1 cellular context compared by ENCODE assay signal in the genomic region with DNA sequence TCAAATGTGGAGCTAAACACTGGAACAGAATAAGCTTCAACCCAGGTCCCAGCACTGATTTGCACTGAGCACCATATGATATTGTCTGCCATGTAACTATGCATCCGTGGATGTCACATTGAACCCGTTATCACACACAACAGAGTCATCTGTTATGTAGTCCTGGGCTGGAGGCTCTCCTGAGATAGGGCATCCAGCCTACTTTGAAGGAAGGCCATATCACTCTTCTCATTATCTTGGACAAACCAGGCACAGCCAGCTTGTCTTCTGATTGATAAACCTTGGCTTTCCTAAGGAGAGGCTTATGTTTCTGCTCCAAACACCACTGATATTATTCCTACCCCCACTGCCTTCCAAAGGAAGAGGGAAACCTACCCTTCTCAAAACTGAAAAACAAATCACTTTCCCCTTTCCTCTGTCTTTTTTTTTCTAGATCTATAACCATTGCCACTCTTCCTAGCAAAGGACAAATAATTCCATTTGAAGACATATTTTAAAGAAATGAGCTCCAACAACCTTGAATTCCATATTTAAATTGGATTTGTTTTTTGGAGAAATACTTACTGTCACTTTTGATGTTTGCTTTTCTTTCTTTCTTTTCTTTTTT.
TF ChIP-seq lines count a peak whose summit lies in the region.

No MANE protein-coding gene starts in this region.

TF ChIP-seq in K562, 482 proteins besides CTCF, POLR2A, EP300 and RAD21 (continued from another document and continues in another):
- TF ChIP-seq, protein P1, sequence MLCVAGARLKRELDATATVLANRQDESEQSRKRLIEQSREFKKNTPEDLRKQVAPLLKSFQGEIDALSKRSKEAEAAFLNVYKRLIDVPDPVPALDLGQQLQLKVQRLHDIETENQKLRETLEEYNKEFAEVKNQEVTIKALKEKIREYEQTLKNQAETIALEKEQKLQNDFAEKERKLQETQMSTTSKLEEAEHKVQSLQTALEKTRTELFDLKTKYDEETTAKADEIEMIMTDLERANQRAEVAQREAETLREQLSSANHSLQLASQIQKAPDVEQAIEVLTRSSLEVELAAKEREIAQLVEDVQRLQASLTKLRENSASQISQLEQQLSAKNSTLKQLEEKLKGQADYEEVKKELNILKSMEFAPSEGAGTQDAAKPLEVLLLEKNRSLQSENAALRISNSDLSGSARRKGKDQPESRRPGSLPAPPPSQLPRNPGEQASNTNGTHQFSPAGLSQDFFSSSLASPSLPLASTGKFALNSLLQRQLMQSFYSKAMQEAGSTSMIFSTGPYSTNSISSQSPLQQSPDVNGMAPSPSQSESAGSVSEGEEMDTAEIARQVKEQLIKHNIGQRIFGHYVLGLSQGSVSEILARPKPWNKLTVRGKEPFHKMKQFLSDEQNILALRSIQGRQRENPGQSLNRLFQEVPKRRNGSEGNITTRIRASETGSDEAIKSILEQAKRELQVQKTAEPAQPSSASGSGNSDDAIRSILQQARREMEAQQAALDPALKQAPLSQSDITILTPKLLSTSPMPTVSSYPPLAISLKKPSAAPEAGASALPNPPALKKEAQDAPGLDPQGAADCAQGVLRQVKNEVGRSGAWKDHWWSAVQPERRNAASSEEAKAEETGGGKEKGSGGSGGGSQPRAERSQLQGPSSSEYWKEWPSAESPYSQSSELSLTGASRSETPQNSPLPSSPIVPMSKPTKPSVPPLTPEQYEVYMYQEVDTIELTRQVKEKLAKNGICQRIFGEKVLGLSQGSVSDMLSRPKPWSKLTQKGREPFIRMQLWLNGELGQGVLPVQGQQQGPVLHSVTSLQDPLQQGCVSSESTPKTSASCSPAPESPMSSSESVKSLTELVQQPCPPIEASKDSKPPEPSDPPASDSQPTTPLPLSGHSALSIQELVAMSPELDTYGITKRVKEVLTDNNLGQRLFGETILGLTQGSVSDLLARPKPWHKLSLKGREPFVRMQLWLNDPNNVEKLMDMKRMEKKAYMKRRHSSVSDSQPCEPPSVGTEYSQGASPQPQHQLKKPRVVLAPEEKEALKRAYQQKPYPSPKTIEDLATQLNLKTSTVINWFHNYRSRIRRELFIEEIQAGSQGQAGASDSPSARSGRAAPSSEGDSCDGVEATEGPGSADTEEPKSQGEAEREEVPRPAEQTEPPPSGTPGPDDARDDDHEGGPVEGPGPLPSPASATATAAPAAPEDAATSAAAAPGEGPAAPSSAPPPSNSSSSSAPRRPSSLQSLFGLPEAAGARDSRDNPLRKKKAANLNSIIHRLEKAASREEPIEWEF (CRISPR knock-in tag; IDR thresholded peaks at IDR 0.05): peak; percentile 95
- TF ChIP-seq BHLHE40 (IDR thresholded peaks at IDR 0.05; ENCODE audit: low read length) (peak; percentile 73), KDM1A (IDR thresholded peaks at IDR 0.05) (peak; percentile 100), HNRNPL (IDR thresholded peaks at IDR 0.05; ENCODE audit: low read depth, low read length) (no peak), ZNF668 (CRISPR knock-in tag; IDR thresholded peaks at IDR 0.05) (peak; percentile 38; the same call in 1 of the 2 replicates), HMGN3 (IDR thresholded peaks at IDR 0.05; ENCODE audit: borderline replicate concordance, extremely low read depth, insufficient read length, low read depth, low read length) (peak; percentile 97), NUFIP1 (IDR thresholded peaks at IDR 0.05; ENCODE audit: partially characterized antibody) (no peak), RFX7 (CRISPR knock-in tag; IDR thresholded peaks at IDR 0.05) (no peak), ZNF699 (CRISPR knock-in tag; IDR thresholded peaks at IDR 0.05; ENCODE audit: insufficient replicate concordance) (no peak), CREB1 (IDR thresholded peaks at IDR 0.05) (peak; percentile 89), CREB1 (CRISPR knock-in tag; IDR thresholded peaks at IDR 0.05) (no peak), POLR2G (IDR thresholded peaks at IDR 0.05; ENCODE audit: low read depth, low read length) (no peak), CTBP1 (IDR thresholded peaks at IDR 0.05; ENCODE audit: borderline replicate concordance) (peak; percentile 99), ZFP30 (CRISPR knock-in tag; IDR thresholded peaks at IDR 0.05; ENCODE audit: borderline replicate concordance) (no peak), GABPB1 (CRISPR knock-in tag; IDR thresholded peaks at IDR 0.05) (no peak), PHB (CRISPR knock-in tag; IDR thresholded peaks at IDR 0.05) (no peak), MTA2 (IDR thresholded peaks at IDR 0.05; ENCODE audit: low read depth) (peak; percentile 100), HOXB6 (CRISPR knock-in tag; IDR thresholded peaks at IDR 0.05; ENCODE audit: borderline replicate concordance) (no peak), ZBTB17 (CRISPR knock-in tag; IDR thresholded peaks at IDR 0.05) (peak; percentile 86), SMC3 (conservative IDR thresholded peaks at IDR 0.05; ENCODE audit: insufficient read depth, low read depth, low read length) (no peak), PTTG1 (tag; IDR thresholded peaks at IDR 0.05; ENCODE audit: low read depth) (no peak; the same call in 1 of the 2 replicates), NR2F6 (CRISPR knock-in tag; IDR thresholded peaks at IDR 0.05) (no peak), YBX1 (IDR thresholded peaks at IDR 0.05) (no peak)
- TF ChIP-seq, protein P2, sequence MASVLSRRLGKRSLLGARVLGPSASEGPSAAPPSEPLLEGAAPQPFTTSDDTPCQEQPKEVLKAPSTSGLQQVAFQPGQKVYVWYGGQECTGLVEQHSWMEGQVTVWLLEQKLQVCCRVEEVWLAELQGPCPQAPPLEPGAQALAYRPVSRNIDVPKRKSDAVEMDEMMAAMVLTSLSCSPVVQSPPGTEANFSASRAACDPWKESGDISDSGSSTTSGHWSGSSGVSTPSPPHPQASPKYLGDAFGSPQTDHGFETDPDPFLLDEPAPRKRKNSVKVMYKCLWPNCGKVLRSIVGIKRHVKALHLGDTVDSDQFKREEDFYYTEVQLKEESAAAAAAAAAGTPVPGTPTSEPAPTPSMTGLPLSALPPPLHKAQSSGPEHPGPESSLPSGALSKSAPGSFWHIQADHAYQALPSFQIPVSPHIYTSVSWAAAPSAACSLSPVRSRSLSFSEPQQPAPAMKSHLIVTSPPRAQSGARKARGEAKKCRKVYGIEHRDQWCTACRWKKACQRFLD (CRISPR knock-in tag; IDR thresholded peaks at IDR 0.05): peak; percentile 99
- TF ChIP-seq, protein P3, sequence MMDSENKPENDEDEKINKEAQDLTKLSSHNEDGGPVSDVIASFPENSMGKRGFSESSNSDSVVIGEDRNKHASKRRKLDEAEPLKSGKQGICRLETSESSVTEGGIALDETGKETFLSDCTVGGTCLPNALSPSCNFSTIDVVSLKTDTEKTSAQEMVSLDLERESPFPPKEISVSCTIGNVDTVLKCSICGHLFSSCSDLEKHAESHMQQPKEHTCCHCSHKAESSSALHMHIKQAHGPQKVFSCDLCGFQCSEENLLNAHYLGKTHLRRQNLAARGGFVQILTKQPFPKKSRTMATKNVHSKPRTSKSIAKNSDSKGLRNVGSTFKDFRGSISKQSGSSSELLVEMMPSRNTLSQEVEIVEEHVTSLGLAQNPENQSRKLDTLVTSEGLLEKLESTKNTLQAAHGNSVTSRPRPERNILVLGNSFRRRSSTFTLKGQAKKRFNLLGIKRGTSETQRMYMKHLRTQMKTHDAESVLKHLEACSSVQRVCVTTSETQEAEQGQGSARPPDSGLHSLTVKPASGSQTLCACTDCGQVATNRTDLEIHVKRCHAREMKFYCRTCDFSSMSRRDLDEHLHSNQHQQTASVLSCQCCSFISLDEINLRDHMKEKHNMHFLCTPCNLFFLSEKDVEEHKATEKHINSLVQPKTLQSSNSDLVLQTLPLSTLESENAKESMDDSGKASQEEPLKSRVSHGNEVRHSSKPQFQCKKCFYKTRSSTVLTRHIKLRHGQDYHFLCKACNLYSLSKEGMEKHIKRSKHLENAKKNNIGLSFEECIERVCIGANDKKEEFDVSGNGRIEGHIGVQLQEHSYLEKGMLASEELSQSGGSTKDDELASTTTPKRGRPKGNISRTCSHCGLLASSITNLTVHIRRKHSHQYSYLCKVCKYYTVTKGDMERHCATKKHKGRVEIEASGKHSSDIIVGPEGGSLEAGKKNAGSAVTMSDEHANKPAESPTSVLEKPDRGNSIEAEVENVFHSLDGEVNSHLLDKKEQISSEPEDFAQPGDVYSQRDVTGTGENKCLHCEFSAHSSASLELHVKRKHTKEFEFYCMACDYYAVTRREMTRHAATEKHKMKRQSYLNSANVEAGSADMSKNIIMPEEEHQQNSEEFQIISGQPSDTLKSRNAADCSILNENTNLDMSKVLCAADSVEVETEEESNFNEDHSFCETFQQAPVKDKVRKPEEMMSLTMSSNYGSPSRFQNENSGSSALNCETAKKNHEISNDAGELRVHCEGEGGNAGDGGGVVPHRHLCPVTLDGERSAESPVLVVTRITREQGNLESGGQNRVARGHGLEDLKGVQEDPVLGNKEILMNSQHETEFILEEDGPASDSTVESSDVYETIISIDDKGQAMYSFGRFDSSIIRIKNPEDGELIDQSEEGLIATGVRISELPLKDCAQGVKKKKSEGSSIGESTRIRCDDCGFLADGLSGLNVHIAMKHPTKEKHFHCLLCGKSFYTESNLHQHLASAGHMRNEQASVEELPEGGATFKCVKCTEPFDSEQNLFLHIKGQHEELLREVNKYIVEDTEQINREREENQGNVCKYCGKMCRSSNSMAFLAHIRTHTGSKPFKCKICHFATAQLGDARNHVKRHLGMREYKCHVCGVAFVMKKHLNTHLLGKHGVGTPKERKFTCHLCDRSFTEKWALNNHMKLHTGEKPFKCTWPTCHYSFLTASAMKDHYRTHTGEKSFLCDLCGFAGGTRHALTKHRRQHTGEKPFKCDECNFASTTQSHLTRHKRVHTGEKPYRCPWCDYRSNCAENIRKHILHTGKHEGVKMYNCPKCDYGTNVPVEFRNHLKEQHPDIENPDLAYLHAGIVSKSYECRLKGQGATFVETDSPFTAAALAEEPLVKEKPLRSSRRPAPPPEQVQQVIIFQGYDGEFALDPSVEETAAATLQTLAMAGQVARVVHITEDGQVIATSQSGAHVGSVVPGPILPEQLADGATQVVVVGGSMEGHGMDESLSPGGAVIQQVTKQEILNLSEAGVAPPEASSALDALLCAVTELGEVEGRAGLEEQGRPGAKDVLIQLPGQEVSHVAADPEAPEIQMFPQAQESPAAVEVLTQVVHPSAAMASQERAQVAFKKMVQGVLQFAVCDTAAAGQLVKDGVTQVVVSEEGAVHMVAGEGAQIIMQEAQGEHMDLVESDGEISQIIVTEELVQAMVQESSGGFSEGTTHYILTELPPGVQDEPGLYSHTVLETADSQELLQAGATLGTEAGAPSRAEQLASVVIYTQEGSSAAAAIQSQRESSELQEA (IDR thresholded peaks at IDR 0.05; ENCODE audit: low read depth): no peak
- TF ChIP-seq, protein P4, sequence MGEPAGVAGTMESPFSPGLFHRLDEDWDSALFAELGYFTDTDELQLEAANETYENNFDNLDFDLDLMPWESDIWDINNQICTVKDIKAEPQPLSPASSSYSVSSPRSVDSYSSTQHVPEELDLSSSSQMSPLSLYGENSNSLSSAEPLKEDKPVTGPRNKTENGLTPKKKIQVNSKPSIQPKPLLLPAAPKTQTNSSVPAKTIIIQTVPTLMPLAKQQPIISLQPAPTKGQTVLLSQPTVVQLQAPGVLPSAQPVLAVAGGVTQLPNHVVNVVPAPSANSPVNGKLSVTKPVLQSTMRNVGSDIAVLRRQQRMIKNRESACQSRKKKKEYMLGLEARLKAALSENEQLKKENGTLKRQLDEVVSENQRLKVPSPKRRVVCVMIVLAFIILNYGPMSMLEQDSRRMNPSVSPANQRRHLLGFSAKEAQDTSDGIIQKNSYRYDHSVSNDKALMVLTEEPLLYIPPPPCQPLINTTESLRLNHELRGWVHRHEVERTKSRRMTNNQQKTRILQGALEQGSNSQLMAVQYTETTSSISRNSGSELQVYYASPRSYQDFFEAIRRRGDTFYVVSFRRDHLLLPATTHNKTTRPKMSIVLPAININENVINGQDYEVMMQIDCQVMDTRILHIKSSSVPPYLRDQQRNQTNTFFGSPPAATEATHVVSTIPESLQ (CRISPR knock-in tag; IDR thresholded peaks at IDR 0.05): no peak
- TF ChIP-seq, protein P5, sequence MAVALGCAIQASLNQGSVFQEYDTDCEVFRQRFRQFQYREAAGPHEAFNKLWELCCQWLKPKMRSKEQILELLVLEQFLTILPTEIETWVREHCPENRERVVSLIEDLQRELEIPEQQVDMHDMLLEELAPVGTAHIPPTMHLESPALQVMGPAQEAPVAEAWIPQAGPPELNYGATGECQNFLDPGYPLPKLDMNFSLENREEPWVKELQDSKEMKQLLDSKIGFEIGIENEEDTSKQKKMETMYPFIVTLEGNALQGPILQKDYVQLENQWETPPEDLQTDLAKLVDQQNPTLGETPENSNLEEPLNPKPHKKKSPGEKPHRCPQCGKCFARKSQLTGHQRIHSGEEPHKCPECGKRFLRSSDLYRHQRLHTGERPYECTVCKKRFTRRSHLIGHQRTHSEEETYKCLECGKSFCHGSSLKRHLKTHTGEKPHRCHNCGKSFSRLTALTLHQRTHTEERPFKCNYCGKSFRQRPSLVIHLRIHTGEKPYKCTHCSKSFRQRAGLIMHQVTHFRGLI (CRISPR knock-in tag; IDR thresholded peaks at IDR 0.05): peak; percentile 84; the same call in 1 of the 2 replicates
- TF ChIP-seq, protein P6, sequence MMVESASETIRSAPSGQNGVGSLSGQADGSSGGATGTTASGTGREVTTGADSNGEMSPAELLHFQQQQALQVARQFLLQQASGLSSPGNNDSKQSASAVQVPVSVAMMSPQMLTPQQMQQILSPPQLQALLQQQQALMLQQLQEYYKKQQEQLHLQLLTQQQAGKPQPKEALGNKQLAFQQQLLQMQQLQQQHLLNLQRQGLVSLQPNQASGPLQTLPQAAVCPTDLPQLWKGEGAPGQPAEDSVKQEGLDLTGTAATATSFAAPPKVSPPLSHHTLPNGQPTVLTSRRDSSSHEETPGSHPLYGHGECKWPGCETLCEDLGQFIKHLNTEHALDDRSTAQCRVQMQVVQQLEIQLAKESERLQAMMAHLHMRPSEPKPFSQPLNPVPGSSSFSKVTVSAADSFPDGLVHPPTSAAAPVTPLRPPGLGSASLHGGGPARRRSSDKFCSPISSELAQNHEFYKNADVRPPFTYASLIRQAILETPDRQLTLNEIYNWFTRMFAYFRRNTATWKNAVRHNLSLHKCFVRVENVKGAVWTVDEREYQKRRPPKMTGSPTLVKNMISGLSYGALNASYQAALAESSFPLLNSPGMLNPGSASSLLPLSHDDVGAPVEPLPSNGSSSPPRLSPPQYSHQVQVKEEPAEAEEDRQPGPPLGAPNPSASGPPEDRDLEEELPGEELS (CRISPR knock-in tag; IDR thresholded peaks at IDR 0.05; ENCODE audit: borderline replicate concordance): no peak
- TF ChIP-seq, protein P7, sequence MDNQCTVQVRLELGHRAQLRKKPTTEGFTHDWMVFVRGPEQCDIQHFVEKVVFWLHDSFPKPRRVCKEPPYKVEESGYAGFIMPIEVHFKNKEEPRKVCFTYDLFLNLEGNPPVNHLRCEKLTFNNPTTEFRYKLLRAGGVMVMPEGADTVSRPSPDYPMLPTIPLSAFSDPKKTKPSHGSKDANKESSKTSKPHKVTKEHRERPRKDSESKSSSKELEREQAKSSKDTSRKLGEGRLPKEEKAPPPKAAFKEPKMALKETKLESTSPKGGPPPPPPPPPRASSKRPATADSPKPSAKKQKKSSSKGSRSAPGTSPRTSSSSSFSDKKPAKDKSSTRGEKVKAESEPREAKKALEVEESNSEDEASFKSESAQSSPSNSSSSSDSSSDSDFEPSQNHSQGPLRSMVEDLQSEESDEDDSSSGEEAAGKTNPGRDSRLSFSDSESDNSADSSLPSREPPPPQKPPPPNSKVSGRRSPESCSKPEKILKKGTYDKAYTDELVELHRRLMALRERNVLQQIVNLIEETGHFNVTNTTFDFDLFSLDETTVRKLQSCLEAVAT (IDR thresholded peaks at IDR 0.05): no peak
- TF ChIP-seq, protein P8, sequence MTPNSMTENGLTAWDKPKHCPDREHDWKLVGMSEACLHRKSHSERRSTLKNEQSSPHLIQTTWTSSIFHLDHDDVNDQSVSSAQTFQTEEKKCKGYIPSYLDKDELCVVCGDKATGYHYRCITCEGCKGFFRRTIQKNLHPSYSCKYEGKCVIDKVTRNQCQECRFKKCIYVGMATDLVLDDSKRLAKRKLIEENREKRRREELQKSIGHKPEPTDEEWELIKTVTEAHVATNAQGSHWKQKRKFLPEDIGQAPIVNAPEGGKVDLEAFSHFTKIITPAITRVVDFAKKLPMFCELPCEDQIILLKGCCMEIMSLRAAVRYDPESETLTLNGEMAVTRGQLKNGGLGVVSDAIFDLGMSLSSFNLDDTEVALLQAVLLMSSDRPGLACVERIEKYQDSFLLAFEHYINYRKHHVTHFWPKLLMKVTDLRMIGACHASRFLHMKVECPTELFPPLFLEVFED (CRISPR knock-in tag; conservative IDR thresholded peaks at IDR 0.05): peak; percentile 85; the same call in 1 of the 2 replicates
